8 cellular contexts compared by ENCODE assay signal in the genomic region with DNA sequence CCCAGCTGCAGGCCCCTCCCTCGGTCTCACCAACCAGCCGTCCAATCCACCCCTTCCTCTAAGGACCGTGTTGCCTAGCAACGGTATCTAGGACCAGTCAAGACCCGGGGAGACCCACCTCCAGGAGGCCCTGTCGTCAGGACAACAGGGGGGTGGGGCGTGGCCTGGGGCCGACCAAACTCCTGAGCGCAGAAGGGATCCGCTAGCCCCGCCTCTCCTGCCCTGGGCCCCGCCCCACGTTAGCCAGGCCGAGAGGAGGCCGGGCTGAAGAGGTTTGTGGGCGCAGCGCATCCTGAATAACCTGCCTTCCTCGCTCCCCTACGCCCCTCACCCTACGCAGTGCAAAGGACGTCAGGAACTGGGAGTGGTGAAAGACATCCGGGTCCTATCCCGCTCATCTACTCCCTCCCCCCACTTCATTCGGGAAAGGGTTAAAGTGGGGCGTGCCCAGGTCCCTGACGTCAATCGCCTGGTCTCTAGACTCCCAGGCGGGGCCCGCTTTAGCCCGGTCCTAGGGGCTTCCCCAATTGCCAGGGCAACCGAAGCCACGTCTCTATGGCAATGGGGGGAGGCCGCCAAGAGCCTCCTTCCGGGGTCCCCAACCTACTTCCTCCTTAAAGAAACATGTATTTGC. TPM values are rescaled to one million over a fixed set of nuclear protein-coding genes. Genes with fewer than 3 reads are reported as not detected.
DNase-seq lines count a peak whose midpoint lies in the region; ATAC-seq, FAIRE-seq and TF ChIP-seq lines count a peak whose summit lies in the region.

No MANE protein-coding gene starts in this region.

- no TSS peak for BruUV-seq in HepG2 (replicated peaks; lab: Mats Ljungman, UMichigan)

- DNase-seq in G401 (ENCODE audit: low spot score) = peak; percentile 93
- peak; percentile 43 for DNase-seq in HCEC 1CT
- peak; percentile 97 for DNase-seq in NCI-H146 (lab: John Stamatoyannopoulos, UW)
- peak; percentile 96 for DNase-seq in activated CD4-positive, alpha-beta T cell treated with anti-CD3 and anti-CD28 coated beads, Interleukin-2, amount 50 U/mL, for 1 hour
- DNase-seq in dermis microvascular lymphatic vessel endothelial cell (ENCODE audit: low read depth in 2 of 2) = peak; percentile 36 to 71
- DNase-seq in HepG2 (ENCODE audit: low spot score) = no peak
- DNase-seq in stimulated activated CD4-positive, alpha-beta T cell treated with anti-CD3 and anti-CD28 coated beads, Interleukin-2, amount 100 ng/mL, for 48 hours = peak; percentile 85 to 86
- no peak for DNase-seq in A172 (ENCODE audit: low spot score)

- H3K4me2 ChIP-seq in HepG2 (ENCODE audit: low read depth, low read length) = no peak overlapping the region

- 70% methylated on average over 28 of the region's 34 CpGs for WGBS in HepG2 (ENCODE audit: low lambda C conversion rate)

- peaks cover 0 to 9% of the 10 kb centered on the region in 2 experiments; a peak in 2 of 5 replicates for H3K27me3 ChIP-seq in HepG2 (ENCODE audit: control insufficient read depth in 1 of 2, insufficient read depth in 2 of 2, low read length in 2 of 2)

- POLR2A ChIA-PET in HepG2 (lab: Yijun Ruan, JAX) = no interaction called here

- no peak overlapping the region for H3K9ac ChIP-seq in HepG2 (ENCODE audit: insufficient read depth, low read depth, low read length)

- no peak for ATAC-seq in HepG2

- H3K79me2 ChIP-seq in HepG2 (ENCODE audit: insufficient read depth, low read length) = no peaks in the 10 kb centered on the region

- no peak overlapping the region for H2AFZ ChIP-seq in HepG2 (ENCODE audit: low read length)

- in situ Hi-C loops in G401 (cut with HindIII; ENCODE audit: low sequenced_read_pairs) (no loop called here), HepG2 (cut with HindIII; ENCODE audit: extremely low pct_ligation_motif_present, low pct_unique_long_range_greater_than_20kb) (no loop called here)

- TF ChIP-seq EP300 in HepG2 (IDR thresholded peaks at IDR 0.05; ENCODE audit: low read depth in 2 of 2, low read length in 2 of 2) = no peak
- TF ChIP-seq EP300 in HepG2 (CRISPR knock-in tag; IDR thresholded peaks at IDR 0.05; ENCODE audit: borderline replicate concordance) = no peak

- TF ChIP-seq RAD21 in HepG2 (CRISPR knock-in tag; IDR thresholded peaks at IDR 0.05) = no peak

- no peak for TF ChIP-seq CTCF in HepG2 (CRISPR knock-in tag; IDR thresholded peaks at IDR 0.05)

- TF ChIP-seq POLR2A in HepG2 (IDR thresholded peaks at IDR 0.05; ENCODE audit: insufficient read depth in 1 of 2, low read depth in 2 of 2, low read length in 2 of 2) = no peak

- intact Hi-C loops in HepG2 (cut with micrococcal nuclease; ENCODE audit: unreplicated experiment) = no loop called here

- no peaks in the 10 kb centered on the region for H3K4me1 ChIP-seq in HepG2 (ENCODE audit: insufficient read depth, low read length)

- no peaks in the 10 kb centered on the region for H3K36me3 ChIP-seq in HepG2 (replicated peaks in 1 of 2; ENCODE audit: control insufficient read depth in 1 of 2, insufficient read depth in 2 of 2, low read length in 2 of 2)

- no peaks in the 10 kb centered on the region for H4K20me1 ChIP-seq in HepG2 (ENCODE audit: insufficient read depth, low read length)

- no peaks in the 10 kb centered on the region for H3K9me3 ChIP-seq in HepG2 (ENCODE audit: low read length)

- no peak overlapping the region for H3K4me3 ChIP-seq in HepG2 (replicated peaks in 1 of 3; ENCODE audit: insufficient read depth in 1 of 3, low read depth in 2 of 3, low read length in 3 of 3)

- CTCF ChIA-PET in HepG2 (lab: Yijun Ruan, JAX; ENCODE audit: low intra/inter-chr PET ratio, low total read pairs) = no interaction called here

- FAIRE-seq in HepG2 (lab: Jason Lieb, UNC) = no peak

- no peak overlapping the region for H3K27ac ChIP-seq in HepG2 (ENCODE audit: extremely low read length, insufficient read depth, low read length)

RNA-seq across cellular contexts. Expression of gene DLG4, which starts 14.7 kb away (rescaled TPM):
- 15.5 and 18.8 TPM in 2 replicates for total RNA-seq in G401 (2014; rRNA removed; shearing (Covaris generic))
- total RNA-seq in dermis microvascular lymphatic vessel endothelial cell = 5.3 and 11.4 TPM in 2 replicates
- total RNA-seq in HepG2 (2016; rRNA removed; fragmentation: Illumina TruSeq; extraction: Trizol) = 0.25 and 0.71 TPM in 2 replicates
- under 0.01 TPM in 1 of 2 replicates, not detected in the other for total RNA-seq in HepG2 (2016; cell fraction: cytosol; rRNA removed; fragmentation: Illumina TruSeq; extraction: Trizol; ENCODE audit: low read depth)
- total RNA-seq in HepG2 (2016; cell fraction: insoluble cytoplasmic fraction; rRNA removed; fragmentation: Illumina TruSeq; extraction: Trizol) = 0.40 and 0.69 TPM in 2 replicates
- 0.40 and 0.52 TPM in 2 replicates for total RNA-seq in HepG2 (2016; cell fraction: membrane; rRNA removed; fragmentation: Illumina TruSeq; extraction: Trizol)
- 1.3 and 1.6 TPM in 2 replicates for total RNA-seq in HepG2 (2016; cell fraction: nucleus; rRNA removed; fragmentation: Illumina TruSeq; extraction: Trizol)
- 3.9 and 4.3 TPM in 2 replicates for polyA plus RNA-seq in HepG2 (2011; rRNA removed)
- 1.1 and 2.0 TPM in 2 replicates for polyA plus RNA-seq in HepG2 (2011; cell fraction: cytosol; rRNA removed)
- polyA plus RNA-seq in HepG2 (2011; cell fraction: nucleus; rRNA removed) = 22.1 and 26.3 TPM in 2 replicates
- 3.7 and 4.4 TPM in 2 replicates for polyA plus RNA-seq in HepG2 (2012)
- 0.18 and 0.33 TPM in 2 replicates for polyA plus RNA-seq in HepG2 (2016; cell fraction: cytosol; fragmentation: Illumina TruSeq; extraction: Trizol; ENCODE audit: low read depth)
- polyA plus RNA-seq in HepG2 (2016; cell fraction: insoluble cytoplasmic fraction; fragmentation: Illumina TruSeq; extraction: Trizol; ENCODE audit: low read depth) = 0.32 and 0.49 TPM in 2 replicates
- 0.53 and 0.70 TPM in 2 replicates for polyA plus RNA-seq in HepG2 (2016; cell fraction: membrane; fragmentation: Illumina TruSeq; extraction: Trizol; ENCODE audit: low read depth)
- 2.4 and 4.5 TPM in 2 replicates for polyA plus RNA-seq in HepG2 (2016; cell fraction: nucleus; fragmentation: Illumina TruSeq; extraction: Trizol; ENCODE audit: insufficient read depth, low read depth)
- 3.3 and 3.4 TPM in 2 replicates for polyA minus RNA-seq in HepG2 (2011; rRNA and poly(A)+ RNA removed; ENCODE audit: low replicate concordance)
- 2.1 and 2.4 TPM in 2 replicates for polyA minus RNA-seq in HepG2 (2011; cell fraction: cytosol; rRNA and poly(A)+ RNA removed)
- polyA minus RNA-seq in HepG2 (2011; cell fraction: nucleus; rRNA and poly(A)+ RNA removed) = 4.0 and 4.2 TPM in 2 replicates
- 7.2 and 7.3 TPM in 2 replicates for total RNA-seq in A172 (2014; rRNA removed; shearing (Covaris generic))

RNA-seq across cellular contexts. Expression of gene ACADVL, which starts 14.8 kb away (rescaled TPM):
- 399 and 405 TPM in 2 replicates for total RNA-seq in G401 (2014; rRNA removed; shearing (Covaris generic))
- total RNA-seq in dermis microvascular lymphatic vessel endothelial cell (219 and 341 TPM in 2 replicates), HepG2 (2016; rRNA removed; fragmentation: Illumina TruSeq; extraction: Trizol) (106 and 219 TPM in 2 replicates)
- 29.7 and 32.3 TPM in 2 replicates for total RNA-seq in HepG2 (2016; cell fraction: cytosol; rRNA removed; fragmentation: Illumina TruSeq; extraction: Trizol; ENCODE audit: low read depth)
- total RNA-seq in HepG2 (2016; cell fraction: insoluble cytoplasmic fraction; rRNA removed; fragmentation: Illumina TruSeq; extraction: Trizol) = 112 and 237 TPM in 2 replicates
- 44.6 and 53.4 TPM in 2 replicates for total RNA-seq in HepG2 (2016; cell fraction: membrane; rRNA removed; fragmentation: Illumina TruSeq; extraction: Trizol)
- total RNA-seq in HepG2 (2016; cell fraction: nucleus; rRNA removed; fragmentation: Illumina TruSeq; extraction: Trizol) = 207 and 230 TPM in 2 replicates
- 412 and 521 TPM in 2 replicates for polyA plus RNA-seq in HepG2 (2011; rRNA removed)
- 135 and 196 TPM in 2 replicates for polyA plus RNA-seq in HepG2 (2011; cell fraction: cytosol; rRNA removed)
- polyA plus RNA-seq in HepG2 (2011; cell fraction: nucleus; rRNA removed) = 5,199 and 5,548 TPM in 2 replicates
- 315 and 441 TPM in 2 replicates for polyA plus RNA-seq in HepG2 (2012)
- polyA plus RNA-seq in HepG2 (2016; cell fraction: cytosol; fragmentation: Illumina TruSeq; extraction: Trizol; ENCODE audit: low read depth) = 17.9 and 19.9 TPM in 2 replicates
- polyA plus RNA-seq in HepG2 (2016; cell fraction: insoluble cytoplasmic fraction; fragmentation: Illumina TruSeq; extraction: Trizol; ENCODE audit: low read depth) = 93.8 and 107 TPM in 2 replicates
- 31.9 and 34.8 TPM in 2 replicates for polyA plus RNA-seq in HepG2 (2016; cell fraction: membrane; fragmentation: Illumina TruSeq; extraction: Trizol; ENCODE audit: low read depth)
- polyA plus RNA-seq in HepG2 (2016; cell fraction: nucleus; fragmentation: Illumina TruSeq; extraction: Trizol; ENCODE audit: insufficient read depth, low read depth) = 578 and 583 TPM in 2 replicates
- polyA minus RNA-seq in HepG2 (2011; rRNA and poly(A)+ RNA removed; ENCODE audit: low replicate concordance) = 253 and 530 TPM in 2 replicates
- 79.8 and 87.7 TPM in 2 replicates for polyA minus RNA-seq in HepG2 (2011; cell fraction: cytosol; rRNA and poly(A)+ RNA removed)
- 354 and 373 TPM in 2 replicates for polyA minus RNA-seq in HepG2 (2011; cell fraction: nucleus; rRNA and poly(A)+ RNA removed)
- total RNA-seq in A172 (2014; rRNA removed; shearing (Covaris generic)) = 278 and 349 TPM in 2 replicates

RNA-seq across cellular contexts. Expression of gene ASGR1, which starts 25.8 kb away (rescaled TPM):
- total RNA-seq in G401 (2014; rRNA removed; shearing (Covaris generic)) = 3.3 and 7.1 TPM in 2 replicates
- total RNA-seq in dermis microvascular lymphatic vessel endothelial cell (14.8 and 26.2 TPM in 2 replicates), HepG2 (2016; rRNA removed; fragmentation: Illumina TruSeq; extraction: Trizol) (156 and 353 TPM in 2 replicates)
- 114 and 140 TPM in 2 replicates for total RNA-seq in HepG2 (2016; cell fraction: cytosol; rRNA removed; fragmentation: Illumina TruSeq; extraction: Trizol; ENCODE audit: low read depth)
- 143 and 370 TPM in 2 replicates for total RNA-seq in HepG2 (2016; cell fraction: insoluble cytoplasmic fraction; rRNA removed; fragmentation: Illumina TruSeq; extraction: Trizol)
- total RNA-seq in HepG2 (2016; cell fraction: membrane; rRNA removed; fragmentation: Illumina TruSeq; extraction: Trizol) = 141 and 170 TPM in 2 replicates
- total RNA-seq in HepG2 (2016; cell fraction: nucleus; rRNA removed; fragmentation: Illumina TruSeq; extraction: Trizol) = 259 and 311 TPM in 2 replicates
- 796 and 885 TPM in 2 replicates for polyA plus RNA-seq in HepG2 (2011; rRNA removed)
- polyA plus RNA-seq in HepG2 (2011; cell fraction: cytosol; rRNA removed) = 756 and 1,094 TPM in 2 replicates
- polyA plus RNA-seq in HepG2 (2011; cell fraction: nucleus; rRNA removed) = 1,952 and 2,162 TPM in 2 replicates
- polyA plus RNA-seq in HepG2 (2012) = 455 and 483 TPM in 2 replicates
- 105 and 129 TPM in 2 replicates for polyA plus RNA-seq in HepG2 (2016; cell fraction: cytosol; fragmentation: Illumina TruSeq; extraction: Trizol; ENCODE audit: low read depth)
- 167 and 180 TPM in 2 replicates for polyA plus RNA-seq in HepG2 (2016; cell fraction: insoluble cytoplasmic fraction; fragmentation: Illumina TruSeq; extraction: Trizol; ENCODE audit: low read depth)
- 121 and 143 TPM in 2 replicates for polyA plus RNA-seq in HepG2 (2016; cell fraction: membrane; fragmentation: Illumina TruSeq; extraction: Trizol; ENCODE audit: low read depth)
- 760 and 778 TPM in 2 replicates for polyA plus RNA-seq in HepG2 (2016; cell fraction: nucleus; fragmentation: Illumina TruSeq; extraction: Trizol; ENCODE audit: insufficient read depth, low read depth)
- polyA minus RNA-seq in HepG2 (2011; rRNA and poly(A)+ RNA removed; ENCODE audit: low replicate concordance) = 0.19 and 386 TPM in 2 replicates
- polyA minus RNA-seq in HepG2 (2011; cell fraction: cytosol; rRNA and poly(A)+ RNA removed) = 254 and 269 TPM in 2 replicates
- polyA minus RNA-seq in HepG2 (2011; cell fraction: nucleus; rRNA and poly(A)+ RNA removed) = 141 and 153 TPM in 2 replicates
- 0.86 and 0.98 TPM in 2 replicates for total RNA-seq in A172 (2014; rRNA removed; shearing (Covaris generic))

RNA-seq across cellular contexts. Expression of gene DVL2, which starts 29.4 kb away (rescaled TPM):
- total RNA-seq in G401 (2014; rRNA removed; shearing (Covaris generic)) = 89.9 and 99.0 TPM in 2 replicates
- total RNA-seq in dermis microvascular lymphatic vessel endothelial cell = 28.6 and 37.0 TPM in 2 replicates
- total RNA-seq in HepG2 (2016; rRNA removed; fragmentation: Illumina TruSeq; extraction: Trizol) = 27.2 and 38.2 TPM in 2 replicates
- 37.2 and 38.8 TPM in 2 replicates for total RNA-seq in HepG2 (2016; cell fraction: cytosol; rRNA removed; fragmentation: Illumina TruSeq; extraction: Trizol; ENCODE audit: low read depth)
- total RNA-seq in HepG2 (2016; cell fraction: insoluble cytoplasmic fraction; rRNA removed; fragmentation: Illumina TruSeq; extraction: Trizol) = 22.7 and 41.3 TPM in 2 replicates
- 32.1 and 32.7 TPM in 2 replicates for total RNA-seq in HepG2 (2016; cell fraction: membrane; rRNA removed; fragmentation: Illumina TruSeq; extraction: Trizol)
- total RNA-seq in HepG2 (2016; cell fraction: nucleus; rRNA removed; fragmentation: Illumina TruSeq; extraction: Trizol) = 38.1 and 39.7 TPM in 2 replicates
- polyA plus RNA-seq in HepG2 (2011; rRNA removed) = 5.7 and 7.0 TPM in 2 replicates
- polyA plus RNA-seq in HepG2 (2011; cell fraction: cytosol; rRNA removed) = 4.7 and 6.4 TPM in 2 replicates
- 29.2 and 36.2 TPM in 2 replicates for polyA plus RNA-seq in HepG2 (2011; cell fraction: nucleus; rRNA removed)
- 20.0 and 24.6 TPM in 2 replicates for polyA plus RNA-seq in HepG2 (2012)
- polyA plus RNA-seq in HepG2 (2016; cell fraction: cytosol; fragmentation: Illumina TruSeq; extraction: Trizol; ENCODE audit: low read depth) = 11.1 and 12.5 TPM in 2 replicates
- polyA plus RNA-seq in HepG2 (2016; cell fraction: insoluble cytoplasmic fraction; fragmentation: Illumina TruSeq; extraction: Trizol; ENCODE audit: low read depth) = 22.5 and 26.2 TPM in 2 replicates
- 18.3 and 21.6 TPM in 2 replicates for polyA plus RNA-seq in HepG2 (2016; cell fraction: membrane; fragmentation: Illumina TruSeq; extraction: Trizol; ENCODE audit: low read depth)
- 51.6 and 51.8 TPM in 2 replicates for polyA plus RNA-seq in HepG2 (2016; cell fraction: nucleus; fragmentation: Illumina TruSeq; extraction: Trizol; ENCODE audit: insufficient read depth, low read depth)
- 35.3 and 40.5 TPM in 2 replicates for polyA minus RNA-seq in HepG2 (2011; rRNA and poly(A)+ RNA removed; ENCODE audit: low replicate concordance)
- polyA minus RNA-seq in HepG2 (2011; cell fraction: cytosol; rRNA and poly(A)+ RNA removed) = 10.3 and 10.8 TPM in 2 replicates
- polyA minus RNA-seq in HepG2 (2011; cell fraction: nucleus; rRNA and poly(A)+ RNA removed) = 33.6 and 37.0 TPM in 2 replicates
- 65.1 and 82.4 TPM in 2 replicates for total RNA-seq in A172 (2014; rRNA removed; shearing (Covaris generic))

RNA-seq across cellular contexts. Expression of gene PHF23, which starts 34.3 kb away (rescaled TPM):
- 113 and 121 TPM in 2 replicates for total RNA-seq in G401 (2014; rRNA removed; shearing (Covaris generic))
- total RNA-seq in dermis microvascular lymphatic vessel endothelial cell (29.7 and 45.6 TPM in 2 replicates), HepG2 (2016; rRNA removed; fragmentation: Illumina TruSeq; extraction: Trizol) (33.2 and 37.5 TPM in 2 replicates)
- 10.5 and 10.6 TPM in 2 replicates for total RNA-seq in HepG2 (2016; cell fraction: cytosol; rRNA removed; fragmentation: Illumina TruSeq; extraction: Trizol; ENCODE audit: low read depth)
- total RNA-seq in HepG2 (2016; cell fraction: insoluble cytoplasmic fraction; rRNA removed; fragmentation: Illumina TruSeq; extraction: Trizol) = 33.3 and 34.6 TPM in 2 replicates
- 23.7 and 24.5 TPM in 2 replicates for total RNA-seq in HepG2 (2016; cell fraction: membrane; rRNA removed; fragmentation: Illumina TruSeq; extraction: Trizol)
- 13.4 and 18.2 TPM in 2 replicates for total RNA-seq in HepG2 (2016; cell fraction: nucleus; rRNA removed; fragmentation: Illumina TruSeq; extraction: Trizol)
- polyA plus RNA-seq in HepG2 (2011; rRNA removed) = 27.6 and 30.9 TPM in 2 replicates
- 19.6 and 22.8 TPM in 2 replicates for polyA plus RNA-seq in HepG2 (2011; cell fraction: cytosol; rRNA removed)
- polyA plus RNA-seq in HepG2 (2011; cell fraction: nucleus; rRNA removed) = 13.4 and 14.0 TPM in 2 replicates
- 18.6 and 20.8 TPM in 2 replicates for polyA plus RNA-seq in HepG2 (2012)
- polyA plus RNA-seq in HepG2 (2016; cell fraction: cytosol; fragmentation: Illumina TruSeq; extraction: Trizol; ENCODE audit: low read depth) = 5.8 and 6.4 TPM in 2 replicates
- polyA plus RNA-seq in HepG2 (2016; cell fraction: insoluble cytoplasmic fraction; fragmentation: Illumina TruSeq; extraction: Trizol; ENCODE audit: low read depth) = 41.4 and 41.6 TPM in 2 replicates
- 11.9 and 12.0 TPM in 2 replicates for polyA plus RNA-seq in HepG2 (2016; cell fraction: membrane; fragmentation: Illumina TruSeq; extraction: Trizol; ENCODE audit: low read depth)
- polyA plus RNA-seq in HepG2 (2016; cell fraction: nucleus; fragmentation: Illumina TruSeq; extraction: Trizol; ENCODE audit: insufficient read depth, low read depth) = 31.1 and 36.5 TPM in 2 replicates
- 20.5 and 70.5 TPM in 2 replicates for polyA minus RNA-seq in HepG2 (2011; rRNA and poly(A)+ RNA removed; ENCODE audit: low replicate concordance)
- 13.2 and 14.7 TPM in 2 replicates for polyA minus RNA-seq in HepG2 (2011; cell fraction: cytosol; rRNA and poly(A)+ RNA removed)
- polyA minus RNA-seq in HepG2 (2011; cell fraction: nucleus; rRNA and poly(A)+ RNA removed) = 9.0 and 11.4 TPM in 2 replicates
- 59.5 and 75.3 TPM in 2 replicates for total RNA-seq in A172 (2014; rRNA removed; shearing (Covaris generic))

Comparison
In these comparisons a context has a peak if more than half of its experiments do, and no peak if none do; other contexts are left out.
1. DNase-seq: peak in G401 (single experiment), HCEC 1CT (single experiment), NCI-H146 (single experiment), activated CD4-positive, alpha-beta T cell treated with anti-CD3 and anti-CD28 coated beads, Interleukin-2, amount 50 U/mL, for 1 hour (single experiment), dermis microvascular lymphatic vessel endothelial cell (2 of 2) and stimulated activated CD4-positive, alpha-beta T cell treated with anti-CD3 and anti-CD28 coated beads, Interleukin-2, amount 100 ng/mL, for 48 hours (2 of 2); none in HepG2 (single experiment) and A172 (single experiment).